8 cellular contexts compared by ENCODE assay signal in genomic region chr10:95133016-95133752, GRCh38.
DNase-seq lines count a peak whose midpoint lies in the region; ATAC-seq and TF ChIP-seq lines count a peak whose summit lies in the region.

No MANE protein-coding gene starts in this region.

- no peak overlapping the region for H3K9ac ChIP-seq in colonic mucosa (ENCODE audit: low read depth in 2 of 2, low read length in 2 of 2)

- no peaks in the 10 kb centered on the region for H3K27me3 ChIP-seq in colonic mucosa

- intact Hi-C loops in colonic mucosa (cut with DNase I): loop anchor here (5.0 kb wide), 1 partner anchor 229 kb away; no protein-coding TSS in a partner anchor

- peak; percentile 61 for DNase-seq in AG20443 (ENCODE audit: low spot score)
- DNase-seq in NCI-H2227 (lab: John Stamatoyannopoulos, UW; ENCODE audit: unreplicated experiment): peak; percentile 9
- DNase-seq in activated CD4-positive, CD25-positive, alpha-beta regulatory T cell treated with anti-CD3 and anti-CD28 coated beads, Interleukin-2, amount 50 U/mL, for 72 hours: peak; percentile 71
- DNase-seq in colonic mucosa: peak; percentile 83
- peak; percentile 84 to 91 for DNase-seq in lung microvascular endothelial cell (ENCODE audit: low read depth in 2 of 2)
- peak; percentile 54 to 74 for DNase-seq in stimulated activated CD8-positive, alpha-beta memory T cell treated with anti-CD3 and anti-CD28 coated beads, Interleukin-2, amount 100 ng/mL, for 48 hours (ENCODE audit: low read depth in 2 of 2)

- H3K9me3 ChIP-seq in colonic mucosa: no peaks in the 10 kb centered on the region

- H3K36me3 ChIP-seq in colonic mucosa: no peaks in the 10 kb centered on the region

- no peak overlapping the region for H3K4me3 ChIP-seq in colonic mucosa

- peak; percentile 84 for ATAC-seq in GM18868 (IDR thresholded peaks at IDR 0.05; ENCODE audit: unreplicated experiment)
- ATAC-seq in HG03097 (IDR thresholded peaks at IDR 0.05; ENCODE audit: low FRiP score, unreplicated experiment): peak; percentile 87

- no peak overlapping the region for H3K27ac ChIP-seq in colonic mucosa

- peak; percentile 61 for TF ChIP-seq CTCF in colonic mucosa (IDR thresholded peaks at IDR 0.05)

- no peaks in the 10 kb centered on the region for H3K4me1 ChIP-seq in colonic mucosa

Comparison
In these comparisons a context has a peak if more than half of its experiments do, and no peak if none do; other contexts are left out.
1. DNase-seq: peak in every context shown above with its lines; median percentile 88 in lung microvascular endothelial cell; 83 in colonic mucosa; 71 in activated CD4-positive, CD25-positive, alpha-beta regulatory T cell treated with anti-CD3 and anti-CD28 coated beads, Interleukin-2, amount 50 U/mL, for 72 hours; 64 in stimulated activated CD8-positive, alpha-beta memory T cell treated with anti-CD3 and anti-CD28 coated beads, Interleukin-2, amount 100 ng/mL, for 48 hours; 61 in AG20443; 9 in NCI-H2227.